ENCODE assay signal across 9 cellular contexts in genomic region chr9:113589890-113590289, GRCh38.
DNase-seq lines count a peak whose midpoint lies in the region; ATAC-seq and TF ChIP-seq lines count a peak whose summit lies in the region.
"Had no signal": no experiment of that assay in that cellular context is flagged by ENCODE, and none has a peak within 500 bp of the region (broad histone marks: within the 10 kb centered on the region; RNA-seq: fewer than 3 reads in every experiment).

No MANE protein-coding gene starts in this region.

- H3K4me3 Mint-ChIP-seq in stimulated activated naive CD8-positive, alpha-beta T cell treated with anti-CD3 and anti-CD28 coated beads, Interleukin-15, amount 100 ng/mL, for 72 hours: no peak overlapping the region
- H3K4me3 Mint-ChIP-seq: activated naive CD4-positive, alpha-beta T cell treated with anti-CD3 and anti-CD28 coated beads, Interleukin-2, amount 50 U/mL, for 24 hours had no signal

- H3K4me3 ChIP-seq in BLaER1 (peak overlapping the region; percentile 32; the same call in 1 of the 2 replicates), brain microvascular endothelial cell (ENCODE audit: low read depth, low read length) (no peak overlapping the region), mucosa of descending colon (no peak overlapping the region)
- no peak overlapping the region for H3K4me3 ChIP-seq in Jurkat, Clone E6-1 (ENCODE audit: low read length)

- peak overlapping the region; percentile 61 for H3K9ac ChIP-seq in BLaER1

- 0 out of 2 replicates have a peak, but pooled peaks cover 2% of the 10 kb centered on the region for H3K36me3 ChIP-seq in BLaER1
- no peaks in the 10 kb centered on the region for H3K36me3 ChIP-seq in brain microvascular endothelial cell (replicated peaks)
- no peaks in the 10 kb centered on the region for H3K36me3 ChIP-seq in mucosa of descending colon (ENCODE audit: low read depth)

- H3K9me3 Mint-ChIP-seq in stimulated activated naive CD8-positive, alpha-beta T cell treated with anti-CD3 and anti-CD28 coated beads, Interleukin-15, amount 100 ng/mL, for 72 hours: no peaks in the 10 kb centered on the region
- H3K9me3 Mint-ChIP-seq: activated naive CD4-positive, alpha-beta T cell treated with anti-CD3 and anti-CD28 coated beads, Interleukin-2, amount 50 U/mL, for 24 hours had no signal

- H3K27me3 ChIP-seq in BLaER1: no peaks in the 10 kb centered on the region
- H3K27me3 ChIP-seq in brain microvascular endothelial cell (replicated peaks): no peaks in the 10 kb centered on the region

- in situ Hi-C loops in brain microvascular endothelial cell (cut with HindIII; ENCODE audit: low pct_ligation_motif_present, low sequenced_read_pairs): loop anchor here (10.0 kb wide), 1 partner anchor 65 kb away; no protein-coding TSS in a partner anchor

- intact Hi-C loops in mucosa of descending colon (cut with DNase I, micrococcal nuclease): loop anchor here (5.0 kb wide), 2 partner anchors 67 to 143 kb away; no protein-coding TSS in a partner anchor

- H3K27ac ChIP-seq in BLaER1: peak overlapping the region; percentile 72
- no peak overlapping the region for H3K27ac ChIP-seq in brain microvascular endothelial cell

- ATAC-seq in mucosa of descending colon: no peak
- no peak for ATAC-seq in stimulated activated naive CD8-positive, alpha-beta T cell treated with anti-CD3 and anti-CD28 coated beads, Interleukin-15, amount 100 ng/mL, for 72 hours

- H3K9me3 ChIP-seq in BLaER1 (no peaks in the 10 kb centered on the region), mucosa of descending colon (no peaks in the 10 kb centered on the region)

- TF ChIP-seq CTCF in brain microvascular endothelial cell (IDR thresholded peaks at IDR 0.05; ENCODE audit: low read depth, low read length, missing control alignments): peak; percentile 85
- TF ChIP-seq CTCF in mucosa of descending colon (IDR thresholded peaks at IDR 0.05): no peak

- peak overlapping the region; percentile 75 for H3K4me2 ChIP-seq in BLaER1

- H3K27me3 Mint-ChIP-seq in stimulated activated naive CD8-positive, alpha-beta T cell treated with anti-CD3 and anti-CD28 coated beads, Interleukin-15, amount 100 ng/mL, for 72 hours: no peaks in the 10 kb centered on the region
- H3K27me3 Mint-ChIP-seq: activated naive CD4-positive, alpha-beta T cell treated with anti-CD3 and anti-CD28 coated beads, Interleukin-2, amount 50 U/mL, for 24 hours had no signal

- no peaks in the 10 kb centered on the region for H4K20me1 ChIP-seq in BLaER1

- no peak overlapping the region for H3K27ac Mint-ChIP-seq in stimulated activated naive CD8-positive, alpha-beta T cell treated with anti-CD3 and anti-CD28 coated beads, Interleukin-15, amount 100 ng/mL, for 72 hours
- H3K27ac Mint-ChIP-seq: activated naive CD4-positive, alpha-beta T cell treated with anti-CD3 and anti-CD28 coated beads, Interleukin-2, amount 50 U/mL, for 24 hours had no signal

- H3K4me1 Mint-ChIP-seq in stimulated activated naive CD8-positive, alpha-beta T cell treated with anti-CD3 and anti-CD28 coated beads, Interleukin-15, amount 100 ng/mL, for 72 hours: peaks cover 75% of the 10 kb centered on the region

- peak; percentile 33 for DNase-seq in Jurkat, Clone E6-1 (ENCODE audit: low read depth, low spot score)
- no peak for DNase-seq in brain microvascular endothelial cell
- peak in 2 of 3 donors; percentile 21 to 30 for DNase-seq in mucosa of descending colon
- DNase-seq in stimulated activated naive CD8-positive, alpha-beta T cell treated with anti-CD3 and anti-CD28 coated beads, Interleukin-15, amount 100 ng/mL, for 72 hours: no peak
- DNase-seq in NCI-H226: no peak
- DNase-seq in T1000 (lab: John Stamatoyannopoulos, UW): no peak
- DNase-seq in NCI-H187 (lab: John Stamatoyannopoulos, UW): no peak

- H3K4me1 ChIP-seq in BLaER1: peaks cover 90% of the 10 kb centered on the region
- no peaks in the 10 kb centered on the region for H3K4me1 ChIP-seq in mucosa of descending colon (ENCODE audit: low read depth)

Comparison
In these comparisons a context has a peak if more than half of its experiments do, and no peak if none do; other contexts are left out.
1. DNase-seq: peak in Jurkat, Clone E6-1 (single experiment) and mucosa of descending colon (2 of 3); none in brain microvascular endothelial cell (single experiment), stimulated activated naive CD8-positive, alpha-beta T cell treated with anti-CD3 and anti-CD28 coated beads, Interleukin-15, amount 100 ng/mL, for 72 hours (0 of 2), NCI-H226 (single experiment), T1000 (single experiment) and NCI-H187 (0 of 2).